In genomic region chr3:123524987-123525386, GRCh38 we compare ENCODE assay signal across 26 cellular contexts.
"Had no signal": no experiment of that assay in that cellular context is flagged by ENCODE, and none has a peak within 500 bp of the region (broad histone marks: within the 10 kb centered on the region; RNA-seq: fewer than 3 reads in every experiment).

No MANE protein-coding gene starts in this region.

- H3K9me3 ChIP-seq: ascending aorta, colonic mucosa, esophagus squamous epithelium, heart right ventricle, left ventricle myocardium inferior, right atrium auricular region, tibial nerve had no signal

- H3K9me3 Mint-ChIP-seq: activated CD4-positive, alpha-beta T cell treated with anti-CD3 and anti-CD28 coated beads, Interleukin-2, amount 10 ng/mL, durations not matched to agents 24 days and 14 days; activated CD8-positive, alpha-beta T cell treated with anti-CD3 and anti-CD28 coated beads for 36 hours; activated naive CD8-positive, alpha-beta T cell treated with anti-CD3 and anti-CD28 coated beads, Interleukin-2, amount 10 ng/mL, durations not matched to agents 7 days and 5 days; brain; stimulated activated naive B cell treated with anti-CD40 and anti-IgM and Interleukin-4, amounts not matched to agents 10 μg/mL and 1 μg/mL and 100 μg/mL, for 72 hours had no signal

- H3K4me1 ChIP-seq: colonic mucosa had no signal

- DNase-seq: activated CD4-positive, alpha-beta T cell treated with anti-CD3 and anti-CD28 coated beads, Interleukin-2, amount 10 ng/mL, durations not matched to agents 24 days and 14 days; activated CD4-positive, CD25-positive, alpha-beta regulatory T cell treated with anti-CD3 and anti-CD28 coated beads, Interleukin-2, amount 50 U/mL, for 72 hours; activated CD8-positive, alpha-beta T cell treated with anti-CD3 and anti-CD28 coated beads for 36 hours; activated naive CD4-positive, alpha-beta T cell treated with Interleukin-2 at 50 U/mL for 16 hours; activated naive CD8-positive, alpha-beta T cell treated with anti-CD3 and anti-CD28 coated beads, Interleukin-2, amount 10 ng/mL, durations not matched to agents 7 days and 5 days; cerebellar nuclear complex; colonic mucosa; effector CD8-positive, alpha-beta T cell; esophagus squamous epithelium; foreskin melanocyte; heart right ventricle; kidney glomerular epithelial cell; left ventricle myocardium inferior; mesendoderm; stimulated activated CD4-positive, alpha-beta T cell treated with anti-CD3 and anti-CD28 coated beads, Interleukin-2, amount 100 ng/mL, for 24 hours; stimulated activated naive B cell treated with anti-CD40 and anti-IgM and Interleukin-4, amounts not matched to agents 10 μg/mL and 1 μg/mL and 100 μg/mL, for 72 hours; T1000 had no signal

- H3K27ac Mint-ChIP-seq: activated CD4-positive, alpha-beta T cell treated with anti-CD3 and anti-CD28 coated beads, Interleukin-2, amount 10 ng/mL, durations not matched to agents 24 days and 14 days; activated CD8-positive, alpha-beta T cell treated with anti-CD3 and anti-CD28 coated beads for 36 hours; activated naive CD8-positive, alpha-beta T cell treated with anti-CD3 and anti-CD28 coated beads, Interleukin-2, amount 10 ng/mL, durations not matched to agents 7 days and 5 days; stimulated activated naive B cell treated with anti-CD40 and anti-IgM and Interleukin-4, amounts not matched to agents 10 μg/mL and 1 μg/mL and 100 μg/mL, for 72 hours had no signal

- H3K4me2 ChIP-seq: smooth muscle cell had no signal

- H3K4me3 ChIP-seq: ascending aorta, cardiac muscle cell, colonic mucosa, esophagus squamous epithelium, heart right ventricle, left ventricle myocardium inferior, lung, right atrium auricular region, smooth muscle cell, tibial nerve had no signal

- H3K27ac ChIP-seq: ascending aorta, cardiac muscle cell, colonic mucosa, epithelial cell of prostate, esophagus squamous epithelium, heart right ventricle, left ventricle myocardium inferior, right atrium auricular region, tibial nerve had no signal

- H3K27me3 ChIP-seq: ascending aorta, cardiac muscle cell, colonic mucosa, esophagus squamous epithelium, heart right ventricle, right atrium auricular region, tibial nerve had no signal

- H3K4me3 Mint-ChIP-seq: activated CD4-positive, alpha-beta T cell treated with anti-CD3 and anti-CD28 coated beads, Interleukin-2, amount 10 ng/mL, durations not matched to agents 24 days and 14 days; activated CD8-positive, alpha-beta T cell treated with anti-CD3 and anti-CD28 coated beads for 36 hours; activated naive CD8-positive, alpha-beta T cell treated with anti-CD3 and anti-CD28 coated beads, Interleukin-2, amount 10 ng/mL, durations not matched to agents 7 days and 5 days; brain; stimulated activated naive B cell treated with anti-CD40 and anti-IgM and Interleukin-4, amounts not matched to agents 10 μg/mL and 1 μg/mL and 100 μg/mL, for 72 hours had no signal

- H3K27me3 Mint-ChIP-seq: activated CD4-positive, alpha-beta T cell treated with anti-CD3 and anti-CD28 coated beads, Interleukin-2, amount 10 ng/mL, durations not matched to agents 24 days and 14 days; activated CD8-positive, alpha-beta T cell treated with anti-CD3 and anti-CD28 coated beads for 36 hours; activated naive CD8-positive, alpha-beta T cell treated with anti-CD3 and anti-CD28 coated beads, Interleukin-2, amount 10 ng/mL, durations not matched to agents 7 days and 5 days; brain; stimulated activated naive B cell treated with anti-CD40 and anti-IgM and Interleukin-4, amounts not matched to agents 10 μg/mL and 1 μg/mL and 100 μg/mL, for 72 hours had no signal

- FAIRE-seq: endometrium had no signal

- ATAC-seq: activated CD8-positive, alpha-beta T cell treated with anti-CD3 and anti-CD28 coated beads for 36 hours; heart right ventricle; stimulated activated naive B cell treated with anti-CD40 and anti-IgM and Interleukin-4, amounts not matched to agents 10 μg/mL and 1 μg/mL and 100 μg/mL, for 72 hours had no signal

- H3K36me3 ChIP-seq: cardiac muscle cell, colonic mucosa had no signal
